20 cellular contexts compared by ENCODE assay signal in genomic region chr3:187223799-187224198, GRCh38. TPM values are rescaled to one million over a fixed set of nuclear protein-coding genes. Genes with fewer than 3 reads are reported as not detected.
A peak's percentile ranks its signal among the peaks of the same experiment; 100 is the strongest.
DNase-seq lines count a peak whose midpoint lies in the region; ATAC-seq, FAIRE-seq and TF ChIP-seq lines count a peak whose summit lies in the region.
"Had no signal": no experiment of that assay in that cellular context is flagged by ENCODE, and none has a peak within 500 bp of the region (broad histone marks: within the 10 kb centered on the region; RNA-seq: fewer than 3 reads in every experiment).

No MANE protein-coding gene starts in this region.

- H3K4me3 Mint-ChIP-seq in T-cell, result no peak overlapping the region
- H3K4me3 Mint-ChIP-seq: neural progenitor cell had no signal

- no peak overlapping the region for H3K27ac ChIP-seq in BLaER1
- H3K27ac ChIP-seq in PC-9, result no peak overlapping the region
- no peak overlapping the region for H3K27ac ChIP-seq in sigmoid colon
- H3K27ac ChIP-seq: ascending aorta, dorsolateral prefrontal cortex, neural progenitor cell, stomach had no signal

- FAIRE-seq in H54 (lab: Jason Lieb, UNC), result peak; percentile 43

- H3K9me3 Mint-ChIP-seq in T-cell, result no peaks in the 10 kb centered on the region
- H3K9me3 Mint-ChIP-seq: neural progenitor cell had no signal

- DNase-seq in H54 (ENCODE audit: insufficient read length, low spot score) (peak; percentile 45), PC-9 (peak; percentile 74 to 91), hepatic stellate cell (ENCODE audit: low spot score) (peak; percentile 32), sigmoid colon (no peak), T-cell (no peak)
- DNase-seq: activated CD8-positive, alpha-beta memory T cell treated with anti-CD3 and anti-CD28 coated beads for 24 hours; activated gamma-delta T cell treated with Interleukin-2 at 50 U/mL for 16 hours; Caco-2; dorsolateral prefrontal cortex; mesendoderm; NCI-H2227 treated with DMSO at 0.1 percent for 48 hours; stomach had no signal

- H4K20me1 ChIP-seq in BLaER1 (no peaks in the 10 kb centered on the region), PC-9 (ENCODE audit: insufficient read depth) (no peaks in the 10 kb centered on the region)

- H3K27me3 ChIP-seq in BLaER1, result no peaks in the 10 kb centered on the region
- no peaks in the 10 kb centered on the region for H3K27me3 ChIP-seq in PC-9 (ENCODE audit: insufficient read depth, low read depth)
- no peaks in the 10 kb centered on the region for H3K27me3 ChIP-seq in sigmoid colon
- H3K27me3 ChIP-seq: ascending aorta, dorsolateral prefrontal cortex, neural progenitor cell, stomach had no signal

- H3K9me2 ChIP-seq in PC-9 (ENCODE audit: insufficient read depth), result no peaks in the 10 kb centered on the region

- H3K36me3 Mint-ChIP-seq in T-cell, result no peaks in the 10 kb centered on the region
- H3K36me3 Mint-ChIP-seq: neural progenitor cell had no signal

- intact Hi-C loops in PC-9 (cut with micrococcal nuclease; ENCODE audit: unreplicated experiment) (loop anchor here (5.0 kb wide), 3 partner anchors 74 to 376 kb away; no protein-coding TSS in a partner anchor), sigmoid colon (cut with DNase I) (loop anchor here (5.0 kb wide), 1 partner anchor 489 kb away; no protein-coding TSS in a partner anchor)

- BruUV-seq in PC-9 (replicated peaks; lab: Mats Ljungman, UMichigan), result no TSS peak

- no peak overlapping the region for H3K9ac ChIP-seq in BLaER1
- H3K9ac ChIP-seq: neural progenitor cell had no signal

- H3K9me3 ChIP-seq in BLaER1 (no peaks in the 10 kb centered on the region), PC-9 (ENCODE audit: insufficient read depth, low read depth) (no peaks in the 10 kb centered on the region), sigmoid colon (no peaks in the 10 kb centered on the region)
- H3K9me3 ChIP-seq: ascending aorta, Caco-2, HAP-1, stomach had no signal

- POLR2A ChIA-PET in PC-9 (lab: Charles Lee; ENCODE audit: unreplicated experiment), result no interaction called here
- POLR2A ChIA-PET in T-cell (lab: Charles Lee), result no interaction called here

- peaks cover 4 to 8% of the 10 kb centered on the region in 2 donors for H3K27me3 Mint-ChIP-seq in T-cell

- WGBS in sigmoid colon, 2 donors, result 41 to 77% methylated on average over 3 of the region's 3 CpGs

- no peaks in the 10 kb centered on the region for H3K79me2 ChIP-seq in PC-9 (ENCODE audit: low read depth)

- CTCF ChIA-PET in PC-9 (lab: Charles Lee), result interaction anchor here (0.5 to 2.0 kb wide), 11 partner anchors 37 to 1264 kb away, joined by 3 to 14 read pairs (median 4); no protein-coding TSS in a partner anchor
- CTCF ChIA-PET in T-cell (lab: Charles Lee), result interaction anchor here in 1 of 2 donors (0.8 to 1.5 kb wide), 3 partner anchors 61 to 456 kb away, joined by 5 to 6 read pairs (median 5); no protein-coding TSS in a partner anchor

- TF ChIP-seq POLR2A in H54 (IDR thresholded peaks at IDR 0.05; ENCODE audit: low read depth, low read length) (no peak), sigmoid colon (IDR thresholded peaks at IDR 0.05) (no peak)

- H3K36me3 ChIP-seq in BLaER1 (no peaks in the 10 kb centered on the region), PC-9 (ENCODE audit: low read depth) (no peaks in the 10 kb centered on the region), sigmoid colon (no peaks in the 10 kb centered on the region)
- H3K36me3 ChIP-seq: ascending aorta, HAP-1, neural progenitor cell, stomach had no signal

- H3K4me2 ChIP-seq in BLaER1 (peak overlapping the region; percentile 59), PC-9 (peak overlapping the region; percentile 42)
- H3K4me2 ChIP-seq: neural progenitor cell had no signal

- H3K4me1 Mint-ChIP-seq in T-cell, result no peaks in the 10 kb centered on the region
- H3K4me1 Mint-ChIP-seq: neural progenitor cell had no signal

- no peak for TF ChIP-seq EP300 in sigmoid colon (IDR thresholded peaks at IDR 0.05)

- no peak overlapping the region for H3K27ac Mint-ChIP-seq in T-cell
- H3K27ac Mint-ChIP-seq: neural progenitor cell had no signal

- peaks cover 21% of the 10 kb centered on the region for H3K4me1 ChIP-seq in BLaER1
- peaks cover 24% of the 10 kb centered on the region for H3K4me1 ChIP-seq in PC-9 (replicated peaks; ENCODE audit: insufficient read depth)
- peaks cover 0 to 28% (median 12%) of the 10 kb centered on the region in 4 donors for H3K4me1 ChIP-seq in sigmoid colon
- H3K4me1 ChIP-seq: HAP-1, neural progenitor cell had no signal

- no peak for ATAC-seq in HG03521 (IDR thresholded peaks at IDR 0.05; ENCODE audit: unreplicated experiment)
- ATAC-seq in GM18873 (IDR thresholded peaks at IDR 0.05; ENCODE audit: low FRiP score, unreplicated experiment), result no peak
- ATAC-seq in T-cell (replicated peaks in 1 of 4), result no peak

- TF ChIP-seq CTCF in PC-9 (conservative IDR thresholded peaks at IDR 0.05) (no peak), sigmoid colon (IDR thresholded peaks at IDR 0.05) (no peak)

- H3F3A ChIP-seq in PC-9 (ENCODE audit: insufficient read depth, low read depth), result peaks cover 10% of the 10 kb centered on the region; the same call in 1 of the 2 replicates

- no peak overlapping the region for H3K4me3 ChIP-seq in BLaER1
- no peak overlapping the region for H3K4me3 ChIP-seq in PC-9
- no peak overlapping the region for H3K4me3 ChIP-seq in sigmoid colon
- H3K4me3 ChIP-seq: ascending aorta, dorsolateral prefrontal cortex, HAP-1, neural progenitor cell, stomach had no signal

- H2AFZ ChIP-seq in PC-9, result peak overlapping the region; percentile 64
- H2AFZ ChIP-seq: neural progenitor cell had no signal

RNA-seq across cellular contexts. Expression of gene RTP1, which starts 26.5 kb away (rescaled TPM):
- total RNA-seq in PC-9 (2021) (not detected in 2 replicates), sigmoid colon (not detected), T-cell (not detected)
- under 1 TPM in 1 of 3 donors, not detected in 2; 0.04 TPM for polyA plus RNA-seq in sigmoid colon
- total RNA-seq: ascending aorta, Caco-2, LHCN-M2, stomach had no signal
- polyA plus RNA-seq: fibroblast of lung, stomach had no signal

Comparison
In these comparisons a context has a peak if more than half of its experiments do, and no peak if none do; other contexts are left out.
1. DNase-seq: peak in H54 (single experiment), PC-9 (2 of 2) and hepatic stellate cell (single experiment); none in sigmoid colon (single experiment) and T-cell (0 of 34).